20 cellular contexts compared by ENCODE assay signal in the genomic region with DNA sequence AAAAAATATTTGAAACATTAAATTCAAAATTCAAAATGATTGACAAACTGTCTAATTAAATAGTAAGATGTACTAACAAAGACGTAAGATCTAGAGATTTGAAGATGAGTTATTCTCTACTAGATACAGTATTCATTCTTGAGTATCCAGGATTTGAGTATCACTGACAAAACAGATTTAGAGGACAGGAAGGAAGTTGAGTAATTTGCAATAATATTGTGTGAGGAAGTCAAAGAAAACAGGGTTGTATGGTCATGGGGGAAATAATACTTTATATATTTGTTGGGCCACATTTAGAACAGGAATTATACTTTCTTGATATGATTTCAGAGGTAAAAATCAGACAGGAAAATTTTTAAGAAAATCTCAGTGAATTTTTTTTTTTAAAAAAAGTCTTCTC.
"Had no signal": no experiment of that assay in that cellular context is flagged by ENCODE, and none has a peak within 500 bp of the region (broad histone marks: within the 10 kb centered on the region; RNA-seq: fewer than 3 reads in every experiment).

No MANE protein-coding gene starts in this region.

- H3K4me3 ChIP-seq: breast epithelium, PC-9 had no signal

- ATAC-seq: activated CD4-positive, CD25-positive, alpha-beta regulatory T cell treated with anti-CD3 and anti-CD28 coated beads, Interleukin-2, amount 50 U/mL, for 24 hours; activated CD8-positive, alpha-beta T cell treated with anti-CD3 and anti-CD28 coated beads for 36 hours; T-cell had no signal

- DNase-seq: activated CD4-positive, alpha-beta T cell treated with anti-CD3 and anti-CD28 coated beads for 4 hours; activated CD8-positive, alpha-beta memory T cell treated with anti-CD3 and anti-CD28 coated beads, Interleukin-2, amount 50 U/mL, for 4 hours; activated CD8-positive, alpha-beta T cell treated with anti-CD3 and anti-CD28 coated beads for 36 hours; aorta; caudate nucleus; Karpas-422; MM.1S; NCI-H1105; NCI-H1436; NCI-H1694 treated with DMSO at 0.1 percent for 48 hours; NCI-H2029 treated with DMSO at 0.1 percent for 48 hours; NCI-H510A treated with DMSO at 0.1 percent for 48 hours; NK-92 treated with Interleukin-12 subunit alpha and Interleukin-12 subunit beta, amount 100 ng/mL, for 24 hours; PC-9; SHP77 treated with DMSO at 0.1 percent for 48 hours; T-cell; T-helper 2 cell; T1000 had no signal

- H3K27me3 ChIP-seq: breast epithelium had no signal

- H3K9me3 ChIP-seq: breast epithelium had no signal

- H3K27ac ChIP-seq: breast epithelium, PC-9 had no signal

- H3K36me3 ChIP-seq: breast epithelium had no signal

- H3K4me1 ChIP-seq: breast epithelium had no signal
